In the genomic region with DNA sequence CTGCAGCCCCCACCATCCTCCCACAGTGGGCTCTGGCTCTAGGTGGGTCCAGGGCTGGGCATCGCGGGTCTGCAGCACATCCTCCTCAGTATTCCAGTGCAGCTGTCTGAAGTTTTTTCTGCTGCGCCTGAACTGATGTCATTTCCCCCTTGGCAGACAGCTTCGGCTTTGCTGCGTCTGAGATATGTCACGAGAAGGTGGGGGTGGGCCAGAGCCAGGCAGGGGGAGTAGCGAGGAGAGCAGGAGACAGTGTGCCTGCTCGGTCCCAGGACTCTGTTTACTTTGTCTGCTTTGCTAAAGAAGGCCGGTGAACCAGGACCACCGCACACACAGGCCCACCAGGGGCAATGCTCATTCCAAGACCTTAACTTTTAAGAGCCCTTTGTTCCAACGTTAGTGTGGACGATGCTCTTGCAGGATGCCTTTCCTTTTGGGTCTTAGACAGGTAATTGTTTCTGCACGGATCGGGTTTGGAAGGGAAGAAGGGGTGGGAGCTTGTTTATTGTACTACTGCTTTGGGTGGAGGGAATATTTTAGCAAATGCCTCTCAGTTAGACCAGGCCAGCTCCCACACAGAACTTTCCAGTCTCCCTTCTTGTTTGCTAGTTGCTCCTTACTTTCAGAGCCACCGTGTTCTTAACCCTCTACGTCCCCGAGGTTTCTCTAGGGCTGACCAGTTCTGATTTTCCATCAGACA, we compare ENCODE assay signal across 8 cellular contexts. TPM values are rescaled to one million over a fixed set of nuclear protein-coding genes. Genes with fewer than 3 reads are reported as not detected.
A peak's percentile ranks its signal among the peaks of the same experiment; 100 is the strongest.
DNase-seq lines count a peak whose midpoint lies in the region; ATAC-seq and TF ChIP-seq lines count a peak whose summit lies in the region.

No MANE protein-coding gene starts in this region.

- H3K9ac ChIP-seq in Karpas-422 (ENCODE audit: low read length), result no peak overlapping the region

- H3K27ac ChIP-seq in gastrocnemius medialis (peak overlapping the region; percentile 91 to 100 (median 96)), Karpas-422 (ENCODE audit: low read length) (no peak overlapping the region)

- H3K36me3 Mint-ChIP-seq in MCF 10A (ENCODE audit: insufficient read depth, unreplicated experiment), result peaks cover 39% of the 10 kb centered on the region

- H3K27me3 ChIP-seq in gastrocnemius medialis (no peaks in the 10 kb centered on the region), Karpas-422 (ENCODE audit: low read length) (no peaks in the 10 kb centered on the region)

- TF ChIP-seq CTCF in AG04449 (IDR thresholded peaks at IDR 0.05; ENCODE audit: insufficient read depth, low read length, missing control alignments) (no peak), MCF 10A (IDR thresholded peaks at IDR 0.05; ENCODE audit: unreplicated experiment) (no peak), gastrocnemius medialis (IDR thresholded peaks at IDR 0.05 in 4 of 5, conservative IDR thresholded peaks at IDR 0.05 in 1 of 5) (no peak)

- BruUV-seq in MCF 10A (replicated peaks; lab: Mats Ljungman, UMichigan), result no TSS peak

- in situ Hi-C loops in gastrocnemius medialis (cut with MboI; ENCODE audit: low sequenced_read_pairs in 4 of 4), result no loop called here

- H3K27ac Mint-ChIP-seq in MCF 10A (ENCODE audit: low read depth, unreplicated experiment), result peak overlapping the region; percentile 64

- no peak overlapping the region for H2AFZ ChIP-seq in Karpas-422 (ENCODE audit: low read length)

- intact Hi-C loops in MCF 10A (cut with micrococcal nuclease), result no loop called here
- intact Hi-C loops in gastrocnemius medialis (cut with DNase I; ENCODE audit: low total_unique reads), result loop anchor here (1.0 to 10.0 kb wide), 5 partner anchors 7 to 271 kb away; partner anchors contain the start of genes ACTR1A and SUFU

- no peaks in the 10 kb centered on the region for H3K9me3 Mint-ChIP-seq in MCF 10A (ENCODE audit: unreplicated experiment)

- H3K27me3 Mint-ChIP-seq in MCF 10A (ENCODE audit: insufficient read depth, unreplicated experiment), result no peaks in the 10 kb centered on the region

- H3K79me2 ChIP-seq in Karpas-422 (ENCODE audit: low read length), result peaks cover 73% of the 10 kb centered on the region

- H4K20me1 ChIP-seq in Karpas-422 (ENCODE audit: insufficient read depth, low read depth, low read length), result no peaks in the 10 kb centered on the region

- H3K9me2 ChIP-seq in Karpas-422 (replicated peaks; ENCODE audit: insufficient read depth, low read length), result no peaks in the 10 kb centered on the region

- POLR2A ChIA-PET in AG04449 (lab: Yijun Ruan, JAX) (interaction anchor here (0.6 to 3.6 kb wide), 8 partner anchors 11 to 214 kb away, joined by 3 to 29 read pairs (median 4); partner anchors contain the start of gene WBP1L), MCF 10A (lab: Yijun Ruan, JAX) (interaction anchor here (0.6 to 11.0 kb wide), 12 partner anchors 11 to 322 kb away, joined by 3 to 120 read pairs (median 4); partner anchors contain the start of genes ARL3, BORCS7, SFXN2 and WBP1L)

- DNase-seq in AG04449 (ENCODE audit: low read depth, low spot score) (peak; percentile 69), LHCN-M2 (ENCODE audit: low read depth) (peak; percentile 95), MCF 10A (ENCODE audit: unreplicated experiment) (no peak), iris pigment epithelial cell (ENCODE audit: low read depth) (peak; percentile 95), gastrocnemius medialis (peak; percentile 92 to 97), Karpas-422 (no peak), activated gamma-delta T cell treated with Interleukin-2 at 50 U/mL for 16 hours (no peak), NCI-H146 treated with DMSO at 0.1 percent for 48 hours (lab: John Stamatoyannopoulos, UW; ENCODE audit: unreplicated experiment) (no peak)

- no peaks in the 10 kb centered on the region for H3K36me3 ChIP-seq in gastrocnemius medialis
- no peaks in the 10 kb centered on the region for H3K36me3 ChIP-seq in Karpas-422 (ENCODE audit: insufficient read depth, low read length)

- peak overlapping the region; percentile 51 for H3K4me3 ChIP-seq in AG04449 (ENCODE audit: low read depth, low read length)
- H3K4me3 ChIP-seq in gastrocnemius medialis, result peak overlapping the region; percentile 65 to 78 (median 70)
- H3K4me3 ChIP-seq in Karpas-422 (ENCODE audit: low read length), result no peak overlapping the region

- H3K4me3 Mint-ChIP-seq in MCF 10A (ENCODE audit: unreplicated experiment), result peak overlapping the region; percentile 64

- peak; percentile 39 to 40 for ATAC-seq in gastrocnemius medialis

- H3K9me3 ChIP-seq in gastrocnemius medialis (no peaks in the 10 kb centered on the region), Karpas-422 (ENCODE audit: low read length) (no peaks in the 10 kb centered on the region)

- H3K4me2 ChIP-seq in Karpas-422 (ENCODE audit: low read depth, low read length, poor library complexity, severe bottlenecking), result no peak overlapping the region

- TF ChIP-seq POLR2A in gastrocnemius medialis (IDR thresholded peaks at IDR 0.05), result peak in 1 of 2 donors; percentile 94

- H3K4me1 Mint-ChIP-seq in MCF 10A (ENCODE audit: insufficient read depth, unreplicated experiment), result peaks cover 41% of the 10 kb centered on the region

- CTCF ChIA-PET in AG04449 (lab: Yijun Ruan, JAX), result interaction anchor here (1.4 to 4.5 kb wide), 5 partner anchors 10 to 57 kb away, joined by 4 to 28 read pairs (median 9); no protein-coding TSS in a partner anchor
- CTCF ChIA-PET in MCF 10A (lab: Yijun Ruan, JAX), result interaction anchor here (0.8 to 5.2 kb wide), 5 partner anchors 23 to 126 kb away, joined by 3 to 68 read pairs (median 4); partner anchors contain the start of gene SFXN2

- H3K4me1 ChIP-seq in gastrocnemius medialis, result peaks cover 70 to 79% of the 10 kb centered on the region in 2 donors
- peaks cover 29% of the 10 kb centered on the region for H3K4me1 ChIP-seq in Karpas-422 (ENCODE audit: low read length)

RNA-seq across cellular contexts. Expression of gene WBP1L, which starts 32.4 kb away (rescaled TPM):
- total RNA-seq in LHCN-M2 (2014; rRNA removed) (34.4 and 56.8 TPM in 2 replicates), MCF 10A (2022) (19.8 and 24.8 TPM in 2 replicates), gastrocnemius medialis (100 to 1,000 TPM; 103 to 204 (median 145) TPM)
- 44.9 TPM for polyA plus RNA-seq in LHCN-M2 (2012)
- 34.8 and 43.0 TPM in 2 replicates for total RNA-seq in Karpas-422 (2014; rRNA removed; shearing (Covaris generic); ENCODE audit: low replicate concordance)

Comparison
In these comparisons a context has a peak if more than half of its experiments do, and no peak if none do; other contexts are left out.
1. DNase-seq: peak in AG04449 (single experiment), LHCN-M2 (single experiment), iris pigment epithelial cell (single experiment) and gastrocnemius medialis (2 of 2); none in MCF 10A (single experiment), Karpas-422 (single experiment), activated gamma-delta T cell treated with Interleukin-2 at 50 U/mL for 16 hours (single experiment) and NCI-H146 treated with DMSO at 0.1 percent for 48 hours (single experiment).